In genomic region chr11:73397468-73398131, GRCh38 we compare ENCODE assay signal across 16 cellular contexts. TPM values are rescaled to one million over a fixed set of nuclear protein-coding genes. Genes with fewer than 3 reads are reported as not detected.
A peak's percentile ranks its signal among the peaks of the same experiment; 100 is the strongest.
DNase-seq lines count a peak whose midpoint lies in the region; ATAC-seq, FAIRE-seq and TF ChIP-seq lines count a peak whose summit lies in the region.
"Had no signal": no experiment of that assay in that cellular context is flagged by ENCODE, and none has a peak within 500 bp of the region (broad histone marks: within the 10 kb centered on the region; RNA-seq: fewer than 3 reads in every experiment).

No MANE protein-coding gene starts in this region.

- H3K9me3 ChIP-seq in K562 (replicated peaks; ENCODE audit: control insufficient read depth, insufficient read depth, low read depth, low read length) = no peaks in the 10 kb centered on the region
- no peaks in the 10 kb centered on the region for H3K9me3 ChIP-seq in neural progenitor cell (ENCODE audit: low read depth)
- H3K9me3 ChIP-seq: Caco-2, esophagus muscularis mucosa, right atrium auricular region, testis had no signal

- ATAC-seq in K562 = no peak
- no peak for ATAC-seq in HG02623 (IDR thresholded peaks at IDR 0.05; ENCODE audit: unreplicated experiment)
- no peak for ATAC-seq in HG03025 (IDR thresholded peaks at IDR 0.05; ENCODE audit: low FRiP score, unreplicated experiment)
- ATAC-seq: SK-N-SH treated with all-trans-retinoic acid at 6 μM for 48 hours had no signal

- H3K27me3 ChIP-seq in K562 (ENCODE audit: control insufficient read depth in 2 of 2, insufficient read depth in 2 of 2, low read length in 2 of 2) (no peaks in the 10 kb centered on the region), neural progenitor cell (no peaks in the 10 kb centered on the region)
- H3K27me3 ChIP-seq: esophagus muscularis mucosa, right atrium auricular region, testis had no signal

- H3K79me2 ChIP-seq in K562 (ENCODE audit: control insufficient read depth, insufficient read depth, low read length) = no peaks in the 10 kb centered on the region
- no peaks in the 10 kb centered on the region for H3K79me2 ChIP-seq in neural progenitor cell (ENCODE audit: low read depth)

- in situ Hi-C loops in K562 (cut with MboI) = no loop called here

- peaks cover 8% of the 10 kb centered on the region for H3K27me3 Mint-ChIP-seq in neural progenitor cell (ENCODE audit: insufficient read depth, low read depth)

- H3K36me3 ChIP-seq in K562 (ENCODE audit: control insufficient read depth, insufficient read depth, low read length) = peaks cover 47% of the 10 kb centered on the region; the same call in 2 of the 3 replicates
- H3K36me3 ChIP-seq in neural progenitor cell = no peaks in the 10 kb centered on the region
- H3K36me3 ChIP-seq: right atrium auricular region had no signal

- H4K20me1 ChIP-seq in K562 (replicated peaks; ENCODE audit: control insufficient read depth, insufficient read depth, low read length) (0 out of 2 replicates have a peak, but pooled peaks cover 19% of the 10 kb centered on the region), neural progenitor cell (ENCODE audit: low read depth) (peaks cover 8% of the 10 kb centered on the region)

- no TSS peak for BruUV-seq in K562 (replicated peaks; lab: Mats Ljungman, UMichigan)

- H3K4me1 ChIP-seq in K562 (replicated peaks in 1 of 2; ENCODE audit: control insufficient read depth in 2 of 2, insufficient read depth in 2 of 2, low read length in 2 of 2) (peaks cover 8 to 32% of the 10 kb centered on the region in 2 experiments; a peak in 4 of 5 replicates), neural progenitor cell (peaks cover 15% of the 10 kb centered on the region)
- H3K4me1 ChIP-seq: Caco-2, testis had no signal

- peak; percentile 16 for DNase-seq in 8988T
- no peak for DNase-seq in GM12891 (ENCODE audit: insufficient read length, low spot score)
- DNase-seq in K562 (ENCODE audit: extremely low read depth in 1 of 4, low spot score in 3 of 4) = no peak
- DNase-seq in neural progenitor cell (ENCODE audit: low spot score) = no peak
- DNase-seq in HEK293T (ENCODE audit: extremely low spot score) = no peak
- DNase-seq: activated CD4-positive, alpha-beta T cell treated with anti-CD3 and anti-CD28 coated beads for 4 hours; amniotic stem cell; Caco-2; NCI-H1105; NCI-H524; testis had no signal

- peak overlapping the region; percentile 50 for H3K4me3 Mint-ChIP-seq in neural progenitor cell

- H3K9ac ChIP-seq in K562 (ENCODE audit: insufficient read depth in 1 of 2, low read depth in 2 of 2, low read length in 2 of 2) (peak overlapping the region in 1 of 2 experiments; percentile 61; a peak in 1 of 4 replicates), neural progenitor cell (no peak overlapping the region)

- H3K27ac ChIP-seq in K562 (ENCODE audit: extremely low read depth, low read depth, low read length) (no peak overlapping the region), neural progenitor cell (no peak overlapping the region)
- H3K27ac ChIP-seq: esophagus muscularis mucosa, right atrium auricular region, testis had no signal

- TF ChIP-seq EP300 in K562 (IDR thresholded peaks at IDR 0.05; ENCODE audit: low read length) = no peak

- POLR2A ChIA-PET in K562 (lab: Yijun Ruan, JAX) = interaction anchor here (0.7 to 1.3 kb wide), 3 partner anchors 18 to 306 kb away, joined by 3 to 4 read pairs (median 3); no protein-coding TSS in a partner anchor
- POLR2A ChIA-PET in HEK293T (lab: Yijun Ruan, JAX) = no interaction called here

- peaks cover 17% of the 10 kb centered on the region for H3K4me1 Mint-ChIP-seq in neural progenitor cell

- no peak overlapping the region for H3K4me3 ChIP-seq in K562
- H3K4me3 ChIP-seq in neural progenitor cell = no peak overlapping the region
- H3K4me3 ChIP-seq: esophagus muscularis mucosa, right atrium auricular region, testis had no signal

- intact Hi-C loops in K562 (cut with micrococcal nuclease) = no loop called here

- peaks cover 14% of the 10 kb centered on the region for H3F3A ChIP-seq in neural progenitor cell (ENCODE audit: low read depth)

- peak overlapping the region; percentile 69 for H3K27ac Mint-ChIP-seq in neural progenitor cell

- WGBS in K562 (ENCODE audit: insufficient coverage, low coverage, missing lambda C conversion rate) = 87% methylated on average over 7 of the region's 8 CpGs

- no peaks in the 10 kb centered on the region for H3K9me1 ChIP-seq in K562 (ENCODE audit: control insufficient read depth, insufficient read depth, low read length)

- CTCF ChIA-PET in K562 (lab: Yijun Ruan, JAX; ENCODE audit: low intra/inter-chr PET ratio) (no interaction called here), HEK293T (lab: Yijun Ruan, JAX) (interaction anchor here (5.2 kb wide), 1 partner anchor 46 kb away, joined by 45 read pairs; no protein-coding TSS in a partner anchor)

- TF ChIP-seq RAD21 in K562 (CRISPR knock-in tag; conservative IDR thresholded peaks at IDR 0.05 in 1 of 2, IDR thresholded peaks at IDR 0.05 in 1 of 2) = no peak

- FAIRE-seq in GM12891 (lab: Jason Lieb, UNC) = no peak
- no peak for FAIRE-seq in K562 (lab: Jason Lieb, UNC)

- H2AFZ ChIP-seq in K562 (ENCODE audit: low read depth, low read length) (no peak overlapping the region), neural progenitor cell (replicated peaks) (no peak overlapping the region)

- no peaks in the 10 kb centered on the region for H3K9me3 Mint-ChIP-seq in neural progenitor cell

- TF ChIP-seq CTCF in K562 (IDR thresholded peaks at IDR 0.05 in 2 of 3, conservative IDR thresholded peaks at IDR 0.05 in 1 of 3; ENCODE audit: insufficient read depth in 2 of 3, low read depth in 1 of 3, low read length in 3 of 3) (no peak), neural progenitor cell (IDR thresholded peaks at IDR 0.05) (no peak)

- TF ChIP-seq POLR2A in GM12891 (IDR thresholded peaks at IDR 0.05; ENCODE audit: low read depth, low read length) (peak; percentile 23; the same call in 1 of the 2 replicates), K562 (conservative IDR thresholded peaks at IDR 0.05) (no peak)

- H3K4me2 ChIP-seq in K562 (ENCODE audit: insufficient read depth, low read length) (no peak overlapping the region), neural progenitor cell (no peak overlapping the region)

- peaks cover 4% of the 10 kb centered on the region for H3K36me3 Mint-ChIP-seq in neural progenitor cell

TF ChIP-seq in GM12891, 5 proteins besides CTCF, POLR2A, EP300 and RAD21:
- no peak for TF ChIP-seq SPI1 (IDR thresholded peaks at IDR 0.05; ENCODE audit: low read depth, low read length)
- TF ChIP-seq POLR2AphosphoS5 (IDR thresholded peaks at IDR 0.05; ENCODE audit: low read depth, low read length) = no peak; the same call in 1 of the 2 replicates
- TF ChIP-seq PAX5 (IDR thresholded peaks at IDR 0.05; ENCODE audit: insufficient read depth, low read length, severe bottlenecking) = no peak
- TF ChIP-seq TAF1 (IDR thresholded peaks at IDR 0.05; ENCODE audit: low read depth, low read length) = no peak
- TF ChIP-seq POU2F2 (IDR thresholded peaks at IDR 0.05; ENCODE audit: low read depth, low read length) = no peak

TF ChIP-seq in K562, 482 proteins besides CTCF, POLR2A, EP300 and RAD21:
- TF ChIP-seq POLR2G (IDR thresholded peaks at IDR 0.05; ENCODE audit: low read depth, low read length) = peak; percentile 31; the same call in 1 of the 2 replicates
- TF ChIP-seq ATF4 (CRISPR knock-in tag; IDR thresholded peaks at IDR 0.05) = no peak

TF ChIP-seq in HEK293T, 16 proteins besides CTCF, POLR2A, EP300 and RAD21:
- TF ChIP-seq SUZ12 (IDR thresholded peaks at IDR 0.05) = no peak
- no peak for TF ChIP-seq HDGF (IDR thresholded peaks at IDR 0.05; ENCODE audit: borderline replicate concordance)
- TF ChIP-seq FOXK2 (IDR thresholded peaks at IDR 0.05) = no peak
- TF ChIP-seq TARDBP (IDR thresholded peaks at IDR 0.05) = no peak
- no peak for TF ChIP-seq FOXM1 (IDR thresholded peaks at IDR 0.05; ENCODE audit: borderline replicate concordance)
- no peak for TF ChIP-seq ARNT (IDR thresholded peaks at IDR 0.05)
- no peak for TF ChIP-seq L3MBTL2 (conservative IDR thresholded peaks at IDR 0.05)

RNA-seq across cellular contexts. Expression of gene RELT, which starts 21.4 kb away (rescaled TPM):
- 12.5 TPM for polyA plus RNA-seq in GM12891 (2012; ENCODE audit: low read depth, missing spikeins)
- total RNA-seq in K562 (2011; cell fraction: chromatin; rRNA removed; ENCODE audit: low replicate concordance) = 24.0 and 79.7 TPM in 2 replicates
- 52.2 and 56.9 TPM in 2 replicates for total RNA-seq in K562 (2011; cell fraction: nucleolus; rRNA removed)
- total RNA-seq in K562 (2011; cell fraction: nucleoplasm; rRNA removed) = 38.4 and 46.9 TPM in 2 replicates
- total RNA-seq in K562 (2014; rRNA removed) (11.2 and 13.3 TPM in 2 replicates), K562 (2014; rRNA removed; fragmentation: Illumina TruSeq; extraction: Trizol) (3.1 and 3.8 TPM in 2 replicates), K562 (2015; rRNA removed; fragmentation: Illumina TruSeq; extraction: Trizol) (9.6 and 9.8 TPM in 2 replicates), K562 (2021) (18.4 and 20.2 TPM in 2 replicates), neural progenitor cell (ENCODE audit: low replicate concordance) (5.4 and 15.0 TPM in 2 replicates)
- polyA plus RNA-seq in K562 (2011; rRNA removed) (7.4 and 11.8 TPM in 2 replicates), K562 (2014; fragmentation: Illumina TruSeq; extraction: Trizol) (6.0 and 8.6 TPM in 2 replicates), K562 (2014; fragmentation: Nextera tagmentation; extraction: Ambion mirVana) (1 to 10 TPM; 1.1 to 1.2 TPM), K562 (2014; rRNA removed) (14.4 and 14.9 TPM in 2 replicates)
- polyA plus RNA-seq in K562 (2011; cell fraction: cytosol; rRNA removed) = 11.0 and 16.5 TPM in 2 replicates
- polyA plus RNA-seq in K562 (2011; cell fraction: nucleus; rRNA removed) = 55.1 and 73.5 TPM in 2 replicates
- 8.7 and 14.0 TPM in 2 replicates for polyA plus RNA-seq in K562 (2012)
- polyA minus RNA-seq in K562 (2011; rRNA and poly(A)+ RNA removed) = 4.7 and 6.0 TPM in 2 replicates
- 7.3 and 8.5 TPM in 2 replicates for polyA minus RNA-seq in K562 (2011; cell fraction: cytosol; rRNA and poly(A)+ RNA removed)
- 18.2 and 20.5 TPM in 2 replicates for polyA minus RNA-seq in K562 (2011; cell fraction: nucleus; rRNA and poly(A)+ RNA removed)
